In the genomic region with DNA sequence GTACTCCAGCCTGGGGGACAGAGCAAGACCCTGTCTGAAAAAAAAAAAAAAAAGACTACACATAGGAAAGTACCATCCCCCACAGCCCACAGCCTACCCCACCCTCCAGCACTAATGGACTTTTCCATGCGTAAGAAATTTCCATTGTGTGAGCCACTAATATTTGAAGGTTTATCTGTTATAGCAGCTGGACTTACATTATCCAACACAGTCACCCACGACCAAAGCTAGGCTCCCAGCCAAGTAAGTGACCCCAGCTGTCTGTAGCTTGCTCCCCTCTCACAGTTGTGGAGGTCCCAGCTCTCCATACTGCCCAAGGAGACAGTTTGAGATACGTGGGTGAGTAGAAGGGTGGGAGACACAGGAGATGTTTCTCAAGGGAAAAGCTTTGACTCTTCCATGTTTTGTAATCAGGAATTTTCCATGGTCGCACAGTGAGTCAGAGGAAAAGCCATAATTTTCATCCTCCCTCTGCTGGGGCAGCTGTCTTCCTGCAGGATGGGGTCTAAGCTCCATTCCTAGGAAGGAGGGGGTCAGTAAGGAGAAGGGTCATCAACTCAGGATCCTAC, we compare ENCODE assay signal across 14 cellular contexts. TPM values are rescaled to one million over a fixed set of nuclear protein-coding genes. Genes with fewer than 3 reads are reported as not detected.
DNase-seq lines count a peak whose midpoint lies in the region; ATAC-seq and TF ChIP-seq lines count a peak whose summit lies in the region.
"Had no signal": no experiment of that assay in that cellular context is flagged by ENCODE, and none has a peak within 500 bp of the region (broad histone marks: within the 10 kb centered on the region; RNA-seq: fewer than 3 reads in every experiment).

No MANE protein-coding gene starts in this region.

- peak overlapping the region; percentile 97 for H3K27ac ChIP-seq in SK-N-MC
- H3K27ac ChIP-seq: upper lobe of right lung, VCaP had no signal

- DNase-seq in ELR (ENCODE audit: low read depth) (peak; percentile 82), SK-N-MC (ENCODE audit: low read depth, low spot score) (no peak), fibroblast of mammary gland (ENCODE audit: low read depth) (peak; percentile 90), mesenteric fat pad (ENCODE audit: low spot score) (no peak), KG1 (lab: John Stamatoyannopoulos, UW) (no peak)
- no peak for DNase-seq in activated effector memory CD4-positive, alpha-beta T cell treated with Interleukin-2 at 50 U/mL for 16 hours
- DNase-seq: DMS153, glutamatergic neuron, PC-3, upper lobe of right lung had no signal

- ATAC-seq in GM21526 (IDR thresholded peaks at IDR 0.05; ENCODE audit: low FRiP score, unreplicated experiment), result no peak
- ATAC-seq: HepG2, PC-3 had no signal

- H3K4me1 ChIP-seq in skeletal muscle satellite cell (ENCODE audit: control insufficient read depth, insufficient read depth, low read length), result peaks cover 53% of the 10 kb centered on the region
- H3K4me1 ChIP-seq: upper lobe of right lung had no signal

- H3K9ac ChIP-seq in SK-N-MC (ENCODE audit: insufficient read length) (peak overlapping the region; percentile 61), skeletal muscle satellite cell (ENCODE audit: low read depth, low read length) (peak overlapping the region; percentile 81)

- H3K4me3 ChIP-seq in SK-N-MC (peak overlapping the region; percentile 39; the same call in 1 of the 2 replicates), fibroblast of mammary gland (ENCODE audit: control insufficient read depth, low read depth, low read length) (no peak overlapping the region), skeletal muscle satellite cell (ENCODE audit: low read length) (no peak overlapping the region)
- H3K4me3 ChIP-seq: upper lobe of right lung had no signal

- peaks cover 10% of the 10 kb centered on the region for H3K36me3 ChIP-seq in SK-N-MC (ENCODE audit: insufficient read depth, low read length)
- H3K36me3 ChIP-seq in skeletal muscle satellite cell (ENCODE audit: insufficient read depth, low read length), result no peaks in the 10 kb centered on the region
- H3K36me3 ChIP-seq: upper lobe of right lung had no signal

- H3K27me3 ChIP-seq in skeletal muscle satellite cell (ENCODE audit: control insufficient read depth, insufficient read depth, low read length), result no peaks in the 10 kb centered on the region
- H3K27me3 ChIP-seq: upper lobe of right lung had no signal

- H3K4me2 ChIP-seq in skeletal muscle satellite cell (ENCODE audit: low read length), result peak overlapping the region; percentile 38

- TF ChIP-seq CTCF in fibroblast of mammary gland (conservative IDR thresholded peaks at IDR 0.05; ENCODE audit: control insufficient read depth, insufficient read depth, low read depth, low read length), result peak; percentile 67

- H3K9me3 ChIP-seq in SK-N-MC (ENCODE audit: low read depth, low read length) (peaks cover 4% of the 10 kb centered on the region; the same call in 1 of the 2 replicates), skeletal muscle satellite cell (replicated peaks; ENCODE audit: low read length) (no peaks in the 10 kb centered on the region)
- H3K9me3 ChIP-seq: upper lobe of right lung had no signal

RNA-seq across cellular contexts. Expression of a gene that starts 57.4 kb away (rescaled TPM):
- total RNA-seq in skeletal muscle satellite cell (2012; rRNA removed), result 1,125 and 1,633 TPM in 2 replicates
- total RNA-seq in mesenteric fat pad, result 473 TPM
- total RNA-seq: HepG2 had no signal

Comparison
In these comparisons a context has a peak if more than half of its experiments do, and no peak if none do; other contexts are left out.
1. DNase-seq: peak in ELR (single experiment) and fibroblast of mammary gland (single experiment); none in SK-N-MC (single experiment), mesenteric fat pad (single experiment), activated effector memory CD4-positive, alpha-beta T cell treated with Interleukin-2 at 50 U/mL for 16 hours (single experiment) and KG1 (single experiment).